Comparison of ENCODE assay signal across 20 cellular contexts in the genomic region with DNA sequence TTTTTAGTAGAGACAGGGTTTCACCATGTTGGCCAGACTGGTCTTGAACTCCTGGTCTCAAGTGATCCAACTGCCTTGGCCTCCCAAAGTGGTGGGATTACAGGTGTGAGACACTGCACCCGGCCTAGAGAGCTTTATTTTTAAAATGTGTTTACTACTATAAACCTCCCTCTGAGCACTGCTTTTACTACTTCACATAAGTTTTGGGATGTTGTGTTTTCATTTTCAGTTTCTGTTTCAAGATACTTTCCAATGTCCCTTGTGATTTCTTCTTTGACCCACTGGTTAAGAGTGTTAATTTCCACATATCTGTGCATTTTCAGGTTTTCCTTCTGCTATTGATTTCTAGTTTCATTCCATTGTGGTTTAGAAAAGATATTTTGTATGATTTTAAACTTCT.
A peak's percentile ranks its signal among the peaks of the same experiment; 100 is the strongest.
DNase-seq lines count a peak whose midpoint lies in the region; ATAC-seq, FAIRE-seq and TF ChIP-seq lines count a peak whose summit lies in the region.
"Had no signal": no experiment of that assay in that cellular context is flagged by ENCODE, and none has a peak within 500 bp of the region (broad histone marks: within the 10 kb centered on the region; RNA-seq: fewer than 3 reads in every experiment).

No MANE protein-coding gene starts in this region.

- POLR2A ChIA-PET in GM12878 (lab: Charles Lee), result no interaction called here

- H3K4me3 Mint-ChIP-seq in activated CD4-positive, alpha-beta T cell treated with anti-CD3 and anti-CD28 coated beads, Interleukin-2, amount 10 ng/mL, durations not matched to agents 24 days and 14 days, result peak overlapping the region; percentile 53

- 0% methylated on average over 1 of the region's 1 CpG for WGBS in GM12878 (ENCODE audit: insufficient coverage, insufficient replicate concordance, low lambda C conversion rate, missing lambda C conversion rate)
- 33% methylated on average over 1 of the region's 1 CpG; no CpG with 5 or more reads in 1 of the 2 donors for WGBS in transverse colon (ENCODE audit: low coverage in 1 of 2), 2 donors

- H3K9me3 ChIP-seq in BLaER1 treated with 17β-estradiol and CSF1 and Interleukin-3, amounts not matched to agents 10 nM and 100 nM (replicated peaks in 1 of 11), result peaks cover 6 to 19% (median 13%) of the 10 kb centered on the region in 11 experiments; a peak in 15 of 22 replicates
- H3K9me3 ChIP-seq in GM12878 (replicated peaks; ENCODE audit: control insufficient read depth, insufficient read depth, low read length) (no peaks in the 10 kb centered on the region; the same call in 2 of the 3 replicates), transverse colon (no peaks in the 10 kb centered on the region)
- H3K9me3 ChIP-seq: SJSA1 had no signal

- H3K27ac ChIP-seq in BLaER1 treated with 17β-estradiol and CSF1 and Interleukin-3, amounts not matched to agents 10 nM and 100 nM, result no peak overlapping the region; a peak in 1 of 22 replicates
- H3K27ac ChIP-seq in GM12878 (ENCODE audit: control insufficient read depth, insufficient read depth) (no peak overlapping the region; the same call in 1 of the 2 replicates), transverse colon (no peak overlapping the region)
- H3K27ac ChIP-seq: HL-60, SJSA1 had no signal

- TF ChIP-seq POLR2A in GM12878 (IDR thresholded peaks at IDR 0.05; ENCODE audit: low read depth, low read length) (no peak), transverse colon (IDR thresholded peaks at IDR 0.05) (no peak)

- DNase-seq in activated CD4-positive, alpha-beta T cell treated with anti-CD3 and anti-CD28 coated beads, Interleukin-2, amount 10 ng/mL, durations not matched to agents 24 days and 14 days, result peak; percentile 62
- DNase-seq in activated CD4-positive, alpha-beta T cell treated with anti-CD3 and anti-CD28 coated beads for 4 hours, result no peak
- DNase-seq in MV-4-11 (lab: John Stamatoyannopoulos, UW) (peak; percentile 18), GM12878 (ENCODE audit: low read depth, low spot score) (no peak), NCI-H524 (lab: John Stamatoyannopoulos, UW) (no peak), transverse colon (no peak)
- DNase-seq: activated naive CD4-positive, alpha-beta T cell treated with anti-CD3 and anti-CD28 coated beads, Interleukin-2, amount 50 U/mL, for 16 hours; cortex of kidney; DMS153; heart left ventricle; midbrain; naive thymus-derived CD4-positive, alpha-beta T cell; NCI-H1105; NCI-H2029; NCI-H526 had no signal

- no peak for ATAC-seq in GM12878
- no peak for ATAC-seq in HG03457 (IDR thresholded peaks at IDR 0.05; ENCODE audit: unreplicated experiment)
- ATAC-seq: activated CD4-positive, CD25-positive, alpha-beta regulatory T cell treated with anti-CD3 and anti-CD28 coated beads, Interleukin-2, amount 50 U/mL, for 24 hours; heart left ventricle; naive thymus-derived CD4-positive, alpha-beta T cell had no signal

- no TSS peak for BruUV-seq in GM12878 (replicated peaks; lab: Mats Ljungman, UMichigan)

- intact Hi-C loops in activated CD4-positive, alpha-beta T cell treated with anti-CD3 and anti-CD28 coated beads, Interleukin-2, amount 10 ng/mL, durations not matched to agents 24 days and 14 days (cut with micrococcal nuclease), result no loop called here
- intact Hi-C loops in GM12878 (cut with micrococcal nuclease; ENCODE audit: unreplicated experiment) (no loop called here), transverse colon (cut with DNase I; ENCODE audit: low total_unique reads) (no loop called here)

- H3K36me3 Mint-ChIP-seq in activated CD4-positive, alpha-beta T cell treated with anti-CD3 and anti-CD28 coated beads, Interleukin-2, amount 10 ng/mL, durations not matched to agents 24 days and 14 days (ENCODE audit: low read depth), result peaks cover 1% of the 10 kb centered on the region

- no peaks in the 10 kb centered on the region for H4K20me1 ChIP-seq in BLaER1 treated with 17β-estradiol and CSF1 and Interleukin-3, amounts not matched to agents 10 nM and 100 nM
- H4K20me1 ChIP-seq in GM12878 (ENCODE audit: control insufficient read depth, insufficient read depth), result no peaks in the 10 kb centered on the region

- FAIRE-seq in GM12878 (lab: Jason Lieb, UNC), result no peak

- CTCF ChIA-PET in GM12878 (lab: Yijun Ruan, JAX), result interaction anchor here (0.7 to 1.3 kb wide), 5 partner anchors 12 to 1303 kb away, joined by 3 to 5 read pairs (median 3); a partner anchor contains a TSS

- TF ChIP-seq EP300 in GM12878 (IDR thresholded peaks at IDR 0.05; ENCODE audit: borderline replicate concordance in 1 of 2, control insufficient read depth in 1 of 2, low read depth in 2 of 2, low read length in 2 of 2) (no peak), transverse colon (IDR thresholded peaks at IDR 0.05; ENCODE audit: low read depth) (no peak)

- peak overlapping the region; percentile 84 for H3K27ac Mint-ChIP-seq in activated CD4-positive, alpha-beta T cell treated with anti-CD3 and anti-CD28 coated beads, Interleukin-2, amount 10 ng/mL, durations not matched to agents 24 days and 14 days

- H3K4me2 ChIP-seq in BLaER1 treated with 17β-estradiol and CSF1 and Interleukin-3, amounts not matched to agents 10 nM and 100 nM, result peak overlapping the region; percentile 16 to 49 (median 32); a peak in 12 of 22 replicates
- peak overlapping the region; percentile 39; the same call in 1 of the 2 replicates for H3K4me2 ChIP-seq in GM12878 (ENCODE audit: control insufficient read depth, insufficient read depth)

- H3K27me3 ChIP-seq in BLaER1 treated with 17β-estradiol and CSF1 and Interleukin-3, amounts not matched to agents 10 nM and 100 nM, result no peaks in the 10 kb centered on the region
- H3K27me3 ChIP-seq in GM12878 (replicated peaks in 1 of 2; ENCODE audit: control insufficient read depth in 2 of 2, insufficient read depth in 2 of 2, low read length in 1 of 2) (no peaks in the 10 kb centered on the region), transverse colon (no peaks in the 10 kb centered on the region)
- H3K27me3 ChIP-seq: heart left ventricle, SJSA1 had no signal

- TF ChIP-seq CTCF in GM12878 (IDR thresholded peaks at IDR 0.05 in 2 of 3, conservative IDR thresholded peaks at IDR 0.05 in 1 of 3; ENCODE audit: control insufficient read depth in 2 of 3, extremely low read depth in 1 of 3, insufficient read depth in 1 of 3, low read depth in 3 of 3, low read length in 3 of 3), result no peak
- TF ChIP-seq CTCF in transverse colon (IDR thresholded peaks at IDR 0.05), result no peak

- H3K4me1 Mint-ChIP-seq in activated CD4-positive, alpha-beta T cell treated with anti-CD3 and anti-CD28 coated beads, Interleukin-2, amount 10 ng/mL, durations not matched to agents 24 days and 14 days, result peaks cover 23% of the 10 kb centered on the region

- TF ChIP-seq RAD21 in GM12878 (IDR thresholded peaks at IDR 0.05; ENCODE audit: insufficient read depth, low read depth, low read length), result no peak

- H3K36me3 ChIP-seq in BLaER1 treated with 17β-estradiol and CSF1 and Interleukin-3, amounts not matched to agents 10 nM and 100 nM, result no peaks in the 10 kb centered on the region
- no peaks in the 10 kb centered on the region for H3K36me3 ChIP-seq in GM12878 (ENCODE audit: control insufficient read depth in 2 of 2, insufficient read depth in 2 of 2, low read length in 1 of 2)
- no peaks in the 10 kb centered on the region for H3K36me3 ChIP-seq in transverse colon
- H3K36me3 ChIP-seq: heart left ventricle, SJSA1 had no signal

- in situ Hi-C loops in GM12878 (cut with MboI) (no loop called here), transverse colon (cut with MboI; ENCODE audit: low pct_ligation_motif_present in 1 of 4, low pct_unique_long_range_greater_than_20kb in 1 of 4, low sequenced_read_pairs in 3 of 4) (no loop called here)

- RAD21 ChIA-PET in GM12878 (lab: Charles Lee; ENCODE audit: unreplicated experiment), result interaction anchor here (0.8 to 1.6 kb wide), 3 partner anchors 12 to 32 kb away, joined by 3 to 5 read pairs (median 4); no protein-coding TSS in a partner anchor

- peak overlapping the region; percentile 1; the same call in 1 of the 2 replicates for H2AFZ ChIP-seq in GM12878 (ENCODE audit: control insufficient read depth, low read depth, low read length)

- H3K79me2 ChIP-seq in GM12878 (ENCODE audit: control insufficient read depth, insufficient read depth, low read length), result no peaks in the 10 kb centered on the region

- H3K9me3 Mint-ChIP-seq in activated CD4-positive, alpha-beta T cell treated with anti-CD3 and anti-CD28 coated beads, Interleukin-2, amount 10 ng/mL, durations not matched to agents 24 days and 14 days, result peaks cover 5% of the 10 kb centered on the region

- H3K9ac ChIP-seq in BLaER1 treated with 17β-estradiol and CSF1 and Interleukin-3, amounts not matched to agents 10 nM and 100 nM, result no peak overlapping the region
- no peak overlapping the region for H3K9ac ChIP-seq in GM12878 (ENCODE audit: control insufficient read depth, insufficient read depth, low read length)

- no peak overlapping the region for H3K4me3 ChIP-seq in BLaER1 treated with 17β-estradiol and CSF1 and Interleukin-3, amounts not matched to agents 10 nM and 100 nM
- H3K4me3 ChIP-seq in GM12878 (no peak overlapping the region), transverse colon (no peak overlapping the region)
- H3K4me3 ChIP-seq: heart left ventricle, SJSA1 had no signal

- SMC1A ChIA-PET in GM12878 (lab: Charles Lee; ENCODE audit: uncharacterized antibody, unreplicated experiment), result interaction anchor here (0.8 to 1.4 kb wide), 2 partner anchors 73 to 151 kb away, joined by 4 to 5 read pairs; no protein-coding TSS in a partner anchor

- peaks cover 0 to 7% (median 5%) of the 10 kb centered on the region in 10 experiments; a peak in 10 of 20 replicates for H3K4me1 ChIP-seq in BLaER1 treated with 17β-estradiol and CSF1 and Interleukin-3, amounts not matched to agents 10 nM and 100 nM
- H3K4me1 ChIP-seq in GM12878 (ENCODE audit: control insufficient read depth, insufficient read depth, low read length) (peaks cover 12% of the 10 kb centered on the region), transverse colon (peaks cover 0 to 19% (median 0%) of the 10 kb centered on the region in 4 donors)
- H3K4me1 ChIP-seq: heart left ventricle, SJSA1 had no signal

- no peaks in the 10 kb centered on the region for H3K27me3 Mint-ChIP-seq in activated CD4-positive, alpha-beta T cell treated with anti-CD3 and anti-CD28 coated beads, Interleukin-2, amount 10 ng/mL, durations not matched to agents 24 days and 14 days

TF ChIP-seq in GM12878, 131 proteins besides CTCF, POLR2A, EP300 and RAD21 (continues in another document):
- TF ChIP-seq ZNF274 (IDR thresholded peaks at IDR 0.05; ENCODE audit: insufficient read depth, insufficient read length), result no peak
- TF ChIP-seq, protein P1, sequence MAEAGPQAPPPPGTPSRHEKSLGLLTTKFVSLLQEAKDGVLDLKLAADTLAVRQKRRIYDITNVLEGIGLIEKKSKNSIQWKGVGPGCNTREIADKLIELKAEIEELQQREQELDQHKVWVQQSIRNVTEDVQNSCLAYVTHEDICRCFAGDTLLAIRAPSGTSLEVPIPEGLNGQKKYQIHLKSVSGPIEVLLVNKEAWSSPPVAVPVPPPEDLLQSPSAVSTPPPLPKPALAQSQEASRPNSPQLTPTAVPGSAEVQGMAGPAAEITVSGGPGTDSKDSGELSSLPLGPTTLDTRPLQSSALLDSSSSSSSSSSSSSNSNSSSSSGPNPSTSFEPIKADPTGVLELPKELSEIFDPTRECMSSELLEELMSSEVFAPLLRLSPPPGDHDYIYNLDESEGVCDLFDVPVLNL (IDR thresholded peaks at IDR 0.05; ENCODE audit: low read depth, low read length), result no peak
- TF ChIP-seq FOXK2 (IDR thresholded peaks at IDR 0.05), result peak; percentile 35; the same call in 1 of the 2 replicates

Comparison
In these comparisons a context has a peak if more than half of its experiments do, and no peak if none do; other contexts are left out.
1. DNase-seq: peak in activated CD4-positive, alpha-beta T cell treated with anti-CD3 and anti-CD28 coated beads, Interleukin-2, amount 10 ng/mL, durations not matched to agents 24 days and 14 days (single experiment) and MV-4-11 (single experiment); none in activated CD4-positive, alpha-beta T cell treated with anti-CD3 and anti-CD28 coated beads for 4 hours (0 of 2), GM12878 (single experiment), NCI-H524 (0 of 2) and transverse colon (single experiment).